Comparison of ENCODE assay signal across 7 cellular contexts in the genomic region with DNA sequence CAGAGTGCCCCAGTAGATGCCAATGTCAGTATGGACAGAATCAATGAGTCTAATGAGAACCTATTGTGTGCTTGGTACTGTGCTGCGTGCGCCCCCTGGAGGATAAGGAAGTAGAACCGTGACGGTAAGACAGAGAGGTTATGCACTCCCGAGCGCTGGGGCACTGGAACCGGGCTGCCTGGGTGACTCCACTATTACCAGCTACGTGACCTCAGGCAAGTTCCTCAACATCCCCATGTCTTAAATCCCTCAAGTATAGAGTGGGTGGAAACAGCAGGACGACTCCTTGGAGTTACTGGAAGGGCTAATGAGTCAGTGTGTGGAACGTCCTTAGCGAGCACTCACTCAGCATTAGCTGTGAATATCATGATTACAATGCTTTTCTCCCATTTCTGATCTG. TPM values are rescaled to one million over a fixed set of nuclear protein-coding genes. Genes with fewer than 3 reads are reported as not detected.
DNase-seq lines count a peak whose midpoint lies in the region; ATAC-seq and TF ChIP-seq lines count a peak whose summit lies in the region.

No MANE protein-coding gene starts in this region.

- H3K36me3 ChIP-seq in iPS DF 6.9 (ENCODE audit: control insufficient read depth, insufficient read depth, low read length): no peaks in the 10 kb centered on the region

- H3K9me3 Mint-ChIP-seq in activated T-helper 17 cell treated with anti-CD3 and anti-CD28 coated beads, Interleukin-2, amount 50 U/mL, for 72 hours: no peaks in the 10 kb centered on the region

- DNase-seq in GM12865 (ENCODE audit: low read depth) (peak; percentile 81), RWPE1 (ENCODE audit: low spot score) (peak; percentile 44), iPS DF 6.9 (ENCODE audit: low read depth, low spot score) (peak; percentile 75)
- DNase-seq in stimulated activated CD4-positive, alpha-beta T cell treated with anti-CD3 and anti-CD28 coated beads, TNF-alpha, amount 100 ng/mL, for 4 hours (ENCODE audit: low read depth in 3 of 3): peak in 2 of 3 experiments; percentile 12 to 29

- H3K27me3 Mint-ChIP-seq in activated T-helper 17 cell treated with anti-CD3 and anti-CD28 coated beads, Interleukin-2, amount 50 U/mL, for 72 hours: peaks cover 9% of the 10 kb centered on the region

- H3K36me3 Mint-ChIP-seq in activated T-helper 17 cell treated with anti-CD3 and anti-CD28 coated beads, Interleukin-2, amount 50 U/mL, for 72 hours (ENCODE audit: low read depth): no peaks in the 10 kb centered on the region

- H3K4me3 ChIP-seq in GM12865 (ENCODE audit: low read depth, low read length) (no peak overlapping the region), iPS DF 6.9 (ENCODE audit: low read length) (no peak overlapping the region)

- POLR2A ChIA-PET in RWPE1 (lab: Yijun Ruan, JAX; ENCODE audit: low non-redundant PET): no interaction called here

- ATAC-seq in HG02759 (IDR thresholded peaks at IDR 0.05; ENCODE audit: unreplicated experiment): peak; percentile 68
- peak; percentile 97 for ATAC-seq in activated T-helper 17 cell treated with anti-CD3 and anti-CD28 coated beads, Interleukin-2, amount 50 U/mL, for 72 hours (replicated peaks)
- no peak for ATAC-seq in HG03571 (IDR thresholded peaks at IDR 0.05; ENCODE audit: unreplicated experiment)

- peak overlapping the region; percentile 43 for H3K4me3 Mint-ChIP-seq in activated T-helper 17 cell treated with anti-CD3 and anti-CD28 coated beads, Interleukin-2, amount 50 U/mL, for 72 hours

- H3K4me1 Mint-ChIP-seq in activated T-helper 17 cell treated with anti-CD3 and anti-CD28 coated beads, Interleukin-2, amount 50 U/mL, for 72 hours: peaks cover 7% of the 10 kb centered on the region

- no peak overlapping the region for H3K27ac ChIP-seq in RWPE1
- H3K27ac ChIP-seq in iPS DF 6.9 (ENCODE audit: low read length): no peak overlapping the region

- H3K27me3 ChIP-seq in iPS DF 6.9 (ENCODE audit: control insufficient read depth, insufficient read depth, low read length): no peaks in the 10 kb centered on the region

- H3K27ac Mint-ChIP-seq in activated T-helper 17 cell treated with anti-CD3 and anti-CD28 coated beads, Interleukin-2, amount 50 U/mL, for 72 hours: peak overlapping the region; percentile 46

- TF ChIP-seq CTCF in GM12865 (IDR thresholded peaks at IDR 0.05; ENCODE audit: insufficient read depth, low read depth, low read length, missing control alignments) (peak; percentile 84), RWPE1 (conservative IDR thresholded peaks at IDR 0.05; ENCODE audit: low read depth) (no peak; the same call in 1 of the 2 replicates)

- H3K9me3 ChIP-seq in iPS DF 6.9 (ENCODE audit: control insufficient read depth, insufficient read depth, low read length): no peaks in the 10 kb centered on the region; the same call in 1 of the 2 replicates

- WGBS in iPS DF 6.9 (ENCODE audit: insufficient coverage, insufficient read length): no CpG with 5 or more reads among the region's 11 CpGs

- CTCF ChIA-PET in RWPE1 (lab: Yijun Ruan, JAX): interaction anchor here (0.5 kb wide), 1 partner anchor 50 kb away, joined by 3 read pairs; no protein-coding TSS in a partner anchor

- H3K4me1 ChIP-seq in iPS DF 6.9 (ENCODE audit: control insufficient read depth, insufficient read depth, low read length): no peaks in the 10 kb centered on the region

RNA-seq across cellular contexts. Expression of a gene that starts 16.2 kb away (rescaled TPM):
- not detected for total RNA-seq in activated T-helper 17 cell treated with anti-CD3 and anti-CD28 coated beads, Interleukin-2, amount 50 U/mL, for 72 hours

RNA-seq across cellular contexts. Expression of a gene that starts 34.5 kb away (rescaled TPM):
- total RNA-seq in activated T-helper 17 cell treated with anti-CD3 and anti-CD28 coated beads, Interleukin-2, amount 50 U/mL, for 72 hours: not detected

RNA-seq across cellular contexts. Expression of a gene that starts 53.3 kb away (rescaled TPM):
- 1 to 10 TPM; 1.1 to 3.4 TPM for total RNA-seq in activated T-helper 17 cell treated with anti-CD3 and anti-CD28 coated beads, Interleukin-2, amount 50 U/mL, for 72 hours

Comparison
In these comparisons a context has a peak if more than half of its experiments do, and no peak if none do; other contexts are left out.
1. DNase-seq: peak in every context shown above with its lines; median percentile 81 in GM12865; 75 in iPS DF 6.9; 44 in RWPE1; 20 in stimulated activated CD4-positive, alpha-beta T cell treated with anti-CD3 and anti-CD28 coated beads, TNF-alpha, amount 100 ng/mL, for 4 hours.